Comparison of ENCODE assay signal across 18 cellular contexts in genomic region chr11:93054279-93054678, GRCh38.
A peak's percentile ranks its signal among the peaks of the same experiment; 100 is the strongest.
DNase-seq lines count a peak whose midpoint lies in the region; ATAC-seq and TF ChIP-seq lines count a peak whose summit lies in the region.
"Had no signal": no experiment of that assay in that cellular context is flagged by ENCODE, and none has a peak within 500 bp of the region (broad histone marks: within the 10 kb centered on the region; RNA-seq: fewer than 3 reads in every experiment).

No MANE protein-coding gene starts in this region.

- in situ Hi-C loops in IMR-90 (cut with MboI; ENCODE audit: low sequenced_read_pairs) = no loop called here

- no peak for TF ChIP-seq POLR2A in IMR-90 (IDR thresholded peaks at IDR 0.05; ENCODE audit: low read depth, low read length)

- no peaks in the 10 kb centered on the region for H4K20me1 ChIP-seq in IMR-90 (ENCODE audit: insufficient read depth, low read length)

- no peaks in the 10 kb centered on the region for H3K9me3 ChIP-seq in IMR-90 (ENCODE audit: control insufficient read depth, insufficient read depth, low read length)
- no peaks in the 10 kb centered on the region for H3K9me3 ChIP-seq in adipocyte (ENCODE audit: control insufficient read depth, low read length)
- H3K9me3 ChIP-seq: esophagus muscularis mucosa had no signal

- H4K8ac ChIP-seq in IMR-90 (ENCODE audit: low read depth in 2 of 2, low read length in 2 of 2) = peak overlapping the region; percentile 83 to 93

- H2AK9ac ChIP-seq in IMR-90 (replicated peaks; ENCODE audit: low read depth, low read length, poor library complexity) = peak overlapping the region; percentile 79

- H3K18ac ChIP-seq in IMR-90 (ENCODE audit: low read depth, low read length) = peak overlapping the region; percentile 95

- H3K79me2 ChIP-seq in ACC112 (ENCODE audit: control insufficient read depth, insufficient read depth, low read length, unreplicated experiment) = no peaks in the 10 kb centered on the region

- no peak for ATAC-seq in IMR-90 (ENCODE audit: low read depth)
- ATAC-seq in foreskin keratinocyte = peak; percentile 76
- ATAC-seq: naive thymus-derived CD4-positive, alpha-beta T cell; right cardiac atrium had no signal

- peaks cover 30% of the 10 kb centered on the region for H3K4me1 ChIP-seq in ACC112 (ENCODE audit: control insufficient read depth, insufficient read depth, low read length, unreplicated experiment)
- peaks cover 26% of the 10 kb centered on the region for H3K4me1 ChIP-seq in IMR-90 (ENCODE audit: control insufficient read depth, insufficient read depth, low read length)
- H3K4me1 ChIP-seq in adipocyte (ENCODE audit: control insufficient read depth, insufficient read depth, low read length) = peaks cover 52% of the 10 kb centered on the region
- H3K4me1 ChIP-seq in foreskin keratinocyte = peaks cover 8% of the 10 kb centered on the region

- dilution Hi-C loops in IMR-90 (cut with HindIII; ENCODE audit: low sequenced_read_pairs, unreplicated experiment) = no loop called here

- H3K4ac ChIP-seq in IMR-90 (ENCODE audit: low read depth, low read length) = peak overlapping the region; percentile 97

- H2AK5ac ChIP-seq in IMR-90 (ENCODE audit: low read depth, low read length) = peak overlapping the region; percentile 94

- BruUV-seq in IMR-90 (replicated peaks; lab: Mats Ljungman, UMichigan) = no TSS peak

- peak overlapping the region; percentile 91 for H2BK5ac ChIP-seq in IMR-90 (ENCODE audit: low read depth, low read length, poor library complexity, severe bottlenecking)

- WGBS in IMR-90 (ENCODE audit: extremely low coverage in 2 of 2, insufficient read length in 1 of 2), 2 experiments = no CpG with 5 or more reads among the region's 4 CpGs

- H2BK15ac ChIP-seq in IMR-90 (ENCODE audit: low read depth, low read length) = peak overlapping the region; percentile 99

- TF ChIP-seq CTCF in IMR-90 (conservative IDR thresholded peaks at IDR 0.05; ENCODE audit: low read depth, low read length) (no peak), foreskin keratinocyte (conservative IDR thresholded peaks at IDR 0.05) (no peak)

- H3K36me3 ChIP-seq in ACC112 (ENCODE audit: insufficient read depth, low read length) (no peaks in the 10 kb centered on the region), IMR-90 (ENCODE audit: control insufficient read depth, insufficient read depth, low read length) (no peaks in the 10 kb centered on the region), adipocyte (ENCODE audit: control insufficient read depth, insufficient read depth, low read length, severe bottlenecking) (no peaks in the 10 kb centered on the region)
- H3K36me3 ChIP-seq: esophagus muscularis mucosa had no signal

- H3K27ac ChIP-seq in ACC112 (ENCODE audit: low read depth, low read length) = peak overlapping the region; percentile 63
- H3K27ac ChIP-seq in IMR-90 (ENCODE audit: insufficient read depth, low read length) = peak overlapping the region; percentile 96
- peak overlapping the region; percentile 18 for H3K27ac ChIP-seq in foreskin keratinocyte
- H3K27ac ChIP-seq: esophagus muscularis mucosa had no signal

- DNase-seq in IMR-90 = peak; percentile 40
- no peak for DNase-seq in adipocyte (ENCODE audit: low read depth)
- DNase-seq in foreskin keratinocyte = peak in 1 of 2 donors; percentile 69
- DNase-seq in RKO (ENCODE audit: low spot score) = no peak
- no peak for DNase-seq in AG20443 (ENCODE audit: low spot score)
- no peak for DNase-seq in glomerular visceral epithelial cell (ENCODE audit: extremely low spot score)
- no peak for DNase-seq in stimulated activated CD4-positive, alpha-beta T cell treated with anti-CD3 and anti-CD28 coated beads, Interleukin-1b, Interleukin-23, amount 100 ng/mL, for 48 hours
- DNase-seq: activated naive CD4-positive, alpha-beta T cell; activated T-cell treated with anti-CD3 and anti-CD28 coated beads, Interleukin-2, amount 50 U/mL, for 24 hours; C1 segment of cervical spinal cord; effector CD4-positive, alpha-beta T cell; left cardiac atrium; naive thymus-derived CD4-positive, alpha-beta T cell; NCI-H524; right cardiac atrium; substantia nigra had no signal

- H2AFZ ChIP-seq in ACC112 (ENCODE audit: low read length, unreplicated experiment) (no peak overlapping the region), IMR-90 (replicated peaks; ENCODE audit: low read length, poor library complexity) (no peak overlapping the region)

- peak overlapping the region; percentile 100 for H2BK20ac ChIP-seq in IMR-90 (ENCODE audit: low read depth, low read length)

- H4K5ac ChIP-seq in IMR-90 (ENCODE audit: low read depth, low read length) = peak overlapping the region; percentile 92

- H3K79me1 ChIP-seq in IMR-90 (ENCODE audit: low read depth in 1 of 2, low read length in 2 of 2) = 0 out of 4 replicates have a peak, but pooled peaks cover 0 to 3% of the 10 kb centered on the region in 2 experiments

- peak overlapping the region; percentile 86; the same call in 1 of the 2 replicates for H3K56ac ChIP-seq in IMR-90 (ENCODE audit: extremely low read depth, insufficient read depth, low read length)

- peaks cover 10% of the 10 kb centered on the region for H3K9me1 ChIP-seq in IMR-90 (ENCODE audit: insufficient read depth, low read length)

- H3K4me3 ChIP-seq in ACC112 (ENCODE audit: low read depth, low read length) (no peak overlapping the region), IMR-90 (ENCODE audit: insufficient read depth, low read depth, low read length) (no peak overlapping the region), adipocyte (ENCODE audit: low read length) (no peak overlapping the region)
- H3K4me3 ChIP-seq: esophagus muscularis mucosa had no signal

- H3K27me3 ChIP-seq in ACC112 (ENCODE audit: insufficient read depth, low read length) (no peaks in the 10 kb centered on the region), IMR-90 (ENCODE audit: control insufficient read depth, insufficient read depth, low read length) (no peaks in the 10 kb centered on the region), adipocyte (replicated peaks; ENCODE audit: control insufficient read depth, insufficient read depth, low read length) (no peaks in the 10 kb centered on the region), foreskin keratinocyte (no peaks in the 10 kb centered on the region)
- H3K27me3 ChIP-seq: esophagus muscularis mucosa had no signal

- POLR2A ChIA-PET in IMR-90 (lab: Charles Lee; ENCODE audit: unreplicated experiment) = no interaction called here

- peak overlapping the region; percentile 97 for H3K14ac ChIP-seq in IMR-90 (replicated peaks; ENCODE audit: low read depth, low read length)

- H2BK120ac ChIP-seq in IMR-90 (ENCODE audit: low read depth, low read length) = peak overlapping the region; percentile 99

- H3K9ac ChIP-seq in IMR-90 (ENCODE audit: low read depth, low read length) (0 out of 2 replicates have a peak overlapping the region, but pooled peaks have one; percentile 57), adipocyte (ENCODE audit: low read length) (peak overlapping the region; percentile 12)

- no peak overlapping the region for H3K4me2 ChIP-seq in IMR-90 (ENCODE audit: low read depth, low read length)

- peak overlapping the region; percentile 97 for H4K91ac ChIP-seq in IMR-90 (ENCODE audit: insufficient read depth, low read depth, low read length)

- intact Hi-C loops in IMR-90 (cut with micrococcal nuclease) = loop anchor here (2.0 kb wide), 2 partner anchors 53 to 111 kb away; no protein-coding TSS in a partner anchor

- no peak for TF ChIP-seq RAD21 in IMR-90 (IDR thresholded peaks at IDR 0.05; ENCODE audit: low read length)

- CTCF ChIA-PET in IMR-90 (lab: Yijun Ruan, JAX) = interaction anchor here (0.5 to 1.2 kb wide), 4 partner anchors 10 to 77 kb away, joined by 3 to 4 read pairs (median 4); no protein-coding TSS in a partner anchor

- peak overlapping the region; percentile 94 for H3K23ac ChIP-seq in IMR-90 (ENCODE audit: low read depth, low read length)

TF ChIP-seq in IMR-90, 13 proteins besides CTCF, POLR2A, EP300 and RAD21:
- no peak for TF ChIP-seq RCOR1 (IDR thresholded peaks at IDR 0.05; ENCODE audit: insufficient replicate concordance, low read length)
- TF ChIP-seq NFE2L2 (IDR thresholded peaks at IDR 0.05; ENCODE audit: low read depth, low read length) = no peak
- TF ChIP-seq MAFK (IDR thresholded peaks at IDR 0.05; ENCODE audit: low read depth, low read length) = no peak
- TF ChIP-seq CEBPB (IDR thresholded peaks at IDR 0.05; ENCODE audit: low read depth, low read length) = no peak
- TF ChIP-seq, protein P1, sequence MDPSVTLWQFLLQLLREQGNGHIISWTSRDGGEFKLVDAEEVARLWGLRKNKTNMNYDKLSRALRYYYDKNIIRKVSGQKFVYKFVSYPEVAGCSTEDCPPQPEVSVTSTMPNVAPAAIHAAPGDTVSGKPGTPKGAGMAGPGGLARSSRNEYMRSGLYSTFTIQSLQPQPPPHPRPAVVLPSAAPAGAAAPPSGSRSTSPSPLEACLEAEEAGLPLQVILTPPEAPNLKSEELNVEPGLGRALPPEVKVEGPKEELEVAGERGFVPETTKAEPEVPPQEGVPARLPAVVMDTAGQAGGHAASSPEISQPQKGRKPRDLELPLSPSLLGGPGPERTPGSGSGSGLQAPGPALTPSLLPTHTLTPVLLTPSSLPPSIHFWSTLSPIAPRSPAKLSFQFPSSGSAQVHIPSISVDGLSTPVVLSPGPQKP (IDR thresholded peaks at IDR 0.05; ENCODE audit: borderline replicate concordance, low read depth, low read length) = no peak
- TF ChIP-seq MXI1 (IDR thresholded peaks at IDR 0.05; ENCODE audit: borderline replicate concordance, low read depth, low read length) = no peak
- no peak for TF ChIP-seq CHD1 (IDR thresholded peaks at IDR 0.05; ENCODE audit: low read depth, low read length)
- TF ChIP-seq RFX5 (IDR thresholded peaks at IDR 0.05; ENCODE audit: low read depth, low read length) = no peak
- TF ChIP-seq BHLHE40 (IDR thresholded peaks at IDR 0.05; ENCODE audit: low read depth, low read length) = no peak
- TF ChIP-seq SMC3 (IDR thresholded peaks at IDR 0.05; ENCODE audit: low read depth, low read length) = no peak

Comparison
In these comparisons a context has a peak if more than half of its experiments do, and no peak if none do; other contexts are left out.
1. H3K27ac ChIP-seq: peak in every context shown above with its lines; median percentile 96 in IMR-90; 63 in ACC112; 18 in foreskin keratinocyte.